Comparison of ENCODE assay signal across 8 cellular contexts in genomic region chr16:23149267-23149992, GRCh38. TPM values are rescaled to one million over a fixed set of nuclear protein-coding genes. Genes with fewer than 3 reads are reported as not detected.
DNase-seq lines count a peak whose midpoint lies in the region; ATAC-seq, FAIRE-seq and TF ChIP-seq lines count a peak whose summit lies in the region.

Gene USP31 (minus strand): TSS chr16:23149452. CDS start chr16:23149270, 182 bp downstream.

- no peak; a peak in 1 of 4 replicates for TF ChIP-seq EP300 in HepG2 (IDR thresholded peaks at IDR 0.05; ENCODE audit: low read depth in 2 of 2, low read length in 2 of 2)
- no peak; the same call in 1 of the 2 replicates for TF ChIP-seq EP300 in HepG2 (CRISPR knock-in tag; IDR thresholded peaks at IDR 0.05; ENCODE audit: borderline replicate concordance)

- peak in 1 of 2 experiments; percentile 62; a peak in 1 of 4 replicates for TF ChIP-seq POLR2A in HepG2 (IDR thresholded peaks at IDR 0.05; ENCODE audit: insufficient read depth in 1 of 2, low read depth in 2 of 2, low read length in 2 of 2)

- peak; percentile 85 to 94 (median 87) for DNase-seq in CD4-positive, CD25-positive, alpha-beta regulatory T cell
- DNase-seq in NCI-H774 (lab: John Stamatoyannopoulos, UW) = peak; percentile 96
- DNase-seq in activated CD4-positive, alpha-beta T cell treated with anti-CD3 and anti-CD28 coated beads, Interleukin-2, amount 50 U/mL, for 48 hours = peak; percentile 89 to 92
- peak; percentile 89 to 97 for DNase-seq in dermis microvascular lymphatic vessel endothelial cell (ENCODE audit: low read depth in 2 of 2)
- peak; percentile 96 for DNase-seq in HepG2 (ENCODE audit: low spot score)
- DNase-seq in stimulated activated CD4-positive, alpha-beta T cell treated with anti-CD3 and anti-CD28 coated beads, Interleukin-2, amount 100 ng/mL, for 4 hours (ENCODE audit: low read depth) = peak; percentile 85

- POLR2A ChIA-PET in HepG2 (lab: Yijun Ruan, JAX) = interaction anchor here (0.7 to 2.3 kb wide), 7 partner anchors 8 to 57 kb away, joined by 3 to 11 read pairs (median 3); no protein-coding TSS in a partner anchor

- H3K36me3 Mint-ChIP-seq in CD4-positive, CD25-positive, alpha-beta regulatory T cell = no peaks in the 10 kb centered on the region

- peaks cover 4% of the 10 kb centered on the region; the same call in 1 of the 2 replicates for H4K20me1 ChIP-seq in HepG2 (ENCODE audit: insufficient read depth, low read length)

- WGBS in HepG2 (ENCODE audit: low lambda C conversion rate) = 4% methylated on average over 14 of the region's 75 CpGs

- peak within 1 kb of the TSS; percentile 96 to 98 (median 97) for H3K4me3 Mint-ChIP-seq in CD4-positive, CD25-positive, alpha-beta regulatory T cell

- H3K9me3 Mint-ChIP-seq in CD4-positive, CD25-positive, alpha-beta regulatory T cell = peaks cover 0 to 2% (median 0%) of the 10 kb centered on the region in 7 donors

- peaks cover 5% of the 10 kb centered on the region for H3K27me3 ChIP-seq in CD4-positive, CD25-positive, alpha-beta regulatory T cell (ENCODE audit: control insufficient read depth, insufficient read depth, low read length)
- H3K27me3 ChIP-seq in HepG2 (ENCODE audit: control insufficient read depth in 1 of 2, insufficient read depth in 2 of 2, low read length in 2 of 2) = peaks cover 0 to 5% of the 10 kb centered on the region in 2 experiments; a peak in 1 of 5 replicates

- peaks cover 10% of the 10 kb centered on the region for H3K4me1 ChIP-seq in CD4-positive, CD25-positive, alpha-beta regulatory T cell (ENCODE audit: control insufficient read depth, insufficient read depth, low read length, poor library complexity, severe bottlenecking)
- H3K4me1 ChIP-seq in HepG2 (ENCODE audit: insufficient read depth, low read length) = peaks cover 61% of the 10 kb centered on the region

- intact Hi-C loops in HepG2 (cut with micrococcal nuclease; ENCODE audit: unreplicated experiment) = no loop called here

- H3K27me3 Mint-ChIP-seq in CD4-positive, CD25-positive, alpha-beta regulatory T cell = peaks cover 3% of the 10 kb centered on the region

- ATAC-seq in CD4-positive, CD25-positive, alpha-beta regulatory T cell (ENCODE audit: low read depth in 2 of 2) = peak; percentile 98
- peak; percentile 92 for ATAC-seq in GM19455 (IDR thresholded peaks at IDR 0.05; ENCODE audit: unreplicated experiment)
- ATAC-seq in HG03575 (IDR thresholded peaks at IDR 0.05; ENCODE audit: extremely low read depth, insufficient number of reproducible peaks, low FRiP score, unreplicated experiment) = peak; percentile 61
- ATAC-seq in HepG2 = peak; percentile 98

- H3K27ac ChIP-seq in CD4-positive, CD25-positive, alpha-beta regulatory T cell (ENCODE audit: insufficient read depth, low read length, poor library complexity, severe bottlenecking) = no peak within 1 kb of the TSS
- H3K27ac ChIP-seq in HepG2 (ENCODE audit: extremely low read length, insufficient read depth, low read length) = peak within 1 kb of the TSS; percentile 74

- H3K9ac ChIP-seq in HepG2 (ENCODE audit: insufficient read depth, low read depth, low read length) = peak within 1 kb of the TSS; percentile 85

- H2AFZ ChIP-seq in HepG2 (ENCODE audit: low read length) = peak within 1 kb of the TSS; percentile 98

- FAIRE-seq in HepG2 (lab: Jason Lieb, UNC) = peak; percentile 64

- H3K4me1 Mint-ChIP-seq in CD4-positive, CD25-positive, alpha-beta regulatory T cell = peaks cover 6 to 24% (median 18%) of the 10 kb centered on the region in 4 donors

- peaks cover 42% of the 10 kb centered on the region for H3K79me2 ChIP-seq in HepG2 (ENCODE audit: insufficient read depth, low read length)

- CTCF ChIA-PET in HepG2 (lab: Yijun Ruan, JAX; ENCODE audit: low intra/inter-chr PET ratio, low total read pairs) = no interaction called here

- H3K4me3 ChIP-seq in CD4-positive, CD25-positive, alpha-beta regulatory T cell (ENCODE audit: low read depth, low read length) = peak within 1 kb of the TSS; percentile 86
- peak within 1 kb of the TSS; percentile 95 to 99 (median 95) for H3K4me3 ChIP-seq in HepG2 (replicated peaks in 1 of 3; ENCODE audit: insufficient read depth in 1 of 3, low read depth in 2 of 3, low read length in 3 of 3)

- no TSS peak for BruUV-seq in HepG2 (replicated peaks; lab: Mats Ljungman, UMichigan)

- peak; percentile 47 for TF ChIP-seq RAD21 in HepG2 (CRISPR knock-in tag; IDR thresholded peaks at IDR 0.05)

- peak within 1 kb of the TSS; percentile 44 to 92 (median 79) for H3K27ac Mint-ChIP-seq in CD4-positive, CD25-positive, alpha-beta regulatory T cell

- H3K4me2 ChIP-seq in HepG2 (ENCODE audit: low read depth, low read length) = peak within 1 kb of the TSS; percentile 97

- peak; percentile 28; the same call in 1 of the 2 replicates for TF ChIP-seq CTCF in HepG2 (CRISPR knock-in tag; IDR thresholded peaks at IDR 0.05)

- H3K9me3 ChIP-seq in CD4-positive, CD25-positive, alpha-beta regulatory T cell (ENCODE audit: control insufficient read depth in 2 of 2, low read length in 2 of 2) = no peaks in the 10 kb centered on the region
- no peaks in the 10 kb centered on the region for H3K9me3 ChIP-seq in HepG2 (ENCODE audit: low read length)

- H3K36me3 ChIP-seq in CD4-positive, CD25-positive, alpha-beta regulatory T cell (ENCODE audit: control insufficient read depth, insufficient read depth, low read length) = no peaks in the 10 kb centered on the region
- H3K36me3 ChIP-seq in HepG2 (replicated peaks in 1 of 2; ENCODE audit: control insufficient read depth in 1 of 2, insufficient read depth in 2 of 2, low read length in 2 of 2) = no peaks in the 10 kb centered on the region; a peak in 1 of 5 replicates

- in situ Hi-C loops in HepG2 (cut with HindIII; ENCODE audit: extremely low pct_ligation_motif_present, low pct_unique_long_range_greater_than_20kb) = loop anchor here (10.0 kb wide), 1 partner anchor 65 kb away; no protein-coding TSS in a partner anchor

TF ChIP-seq in HepG2, 621 proteins besides CTCF, POLR2A, EP300 and RAD21 (continues in another document):
- TF ChIP-seq ZMAT3 (CRISPR knock-in tag; conservative IDR thresholded peaks at IDR 0.05) (peak; percentile 52), ZNF598 (CRISPR knock-in tag; IDR thresholded peaks at IDR 0.05; ENCODE audit: borderline replicate concordance) (peak; percentile 96; the same call in 1 of the 2 replicates), TBP (CRISPR knock-in tag; IDR thresholded peaks at IDR 0.05) (no peak), ZNF576 (CRISPR knock-in tag; IDR thresholded peaks at IDR 0.05) (no peak), SALL1 (CRISPR knock-in tag; IDR thresholded peaks at IDR 0.05) (peak; percentile 96), NFE2L2 (IDR thresholded peaks at IDR 0.05; ENCODE audit: low read length) (no peak), ZNF432 (CRISPR knock-in tag; IDR thresholded peaks at IDR 0.05; ENCODE audit: borderline replicate concordance) (no peak), ZBTB34 (CRISPR knock-in tag; IDR thresholded peaks at IDR 0.05) (no peak), PHF21A (CRISPR knock-in tag; IDR thresholded peaks at IDR 0.05) (peak; percentile 76), SNRNP70 (IDR thresholded peaks at IDR 0.05; ENCODE audit: low read depth, low read length) (no peak), RBAK (CRISPR knock-in tag; IDR thresholded peaks at IDR 0.05) (no peak), SETDB1 (CRISPR knock-in tag; IDR thresholded peaks at IDR 0.05; ENCODE audit: borderline replicate concordance) (no peak)

RNA-seq across cellular contexts. Expression of gene USP31, which starts in this region (rescaled TPM):
- 4.2 TPM for total RNA-seq in CD4-positive, CD25-positive, alpha-beta regulatory T cell
- polyA plus RNA-seq in CD4-positive, CD25-positive, alpha-beta regulatory T cell = under 1 TPM; 0.13 to 0.49 (median 0.28) TPM
- 15.0 and 28.1 TPM in 2 replicates for total RNA-seq in dermis microvascular lymphatic vessel endothelial cell
- 22.5 and 29.1 TPM in 2 replicates for total RNA-seq in HepG2 (2016; rRNA removed; fragmentation: Illumina TruSeq; extraction: Trizol)
- total RNA-seq in HepG2 (2016; cell fraction: cytosol; rRNA removed; fragmentation: Illumina TruSeq; extraction: Trizol; ENCODE audit: low read depth) = 16.8 and 17.4 TPM in 2 replicates
- total RNA-seq in HepG2 (2016; cell fraction: insoluble cytoplasmic fraction; rRNA removed; fragmentation: Illumina TruSeq; extraction: Trizol) = 22.8 and 25.6 TPM in 2 replicates
- 29.3 and 32.3 TPM in 2 replicates for total RNA-seq in HepG2 (2016; cell fraction: membrane; rRNA removed; fragmentation: Illumina TruSeq; extraction: Trizol)
- 37.5 and 40.8 TPM in 2 replicates for total RNA-seq in HepG2 (2016; cell fraction: nucleus; rRNA removed; fragmentation: Illumina TruSeq; extraction: Trizol)
- 22.7 and 23.3 TPM in 2 replicates for polyA plus RNA-seq in HepG2 (2011; rRNA removed)
- polyA plus RNA-seq in HepG2 (2011; cell fraction: cytosol; rRNA removed) = 14.9 and 16.7 TPM in 2 replicates
- 36.6 and 36.8 TPM in 2 replicates for polyA plus RNA-seq in HepG2 (2011; cell fraction: nucleus; rRNA removed)
- 9.0 and 10.0 TPM in 2 replicates for polyA plus RNA-seq in HepG2 (2012)
- polyA plus RNA-seq in HepG2 (2016; cell fraction: cytosol; fragmentation: Illumina TruSeq; extraction: Trizol; ENCODE audit: low read depth) = 12.2 and 13.0 TPM in 2 replicates
- 13.8 and 15.9 TPM in 2 replicates for polyA plus RNA-seq in HepG2 (2016; cell fraction: insoluble cytoplasmic fraction; fragmentation: Illumina TruSeq; extraction: Trizol; ENCODE audit: low read depth)
- 19.9 and 22.8 TPM in 2 replicates for polyA plus RNA-seq in HepG2 (2016; cell fraction: membrane; fragmentation: Illumina TruSeq; extraction: Trizol; ENCODE audit: low read depth)
- 23.2 and 27.3 TPM in 2 replicates for polyA plus RNA-seq in HepG2 (2016; cell fraction: nucleus; fragmentation: Illumina TruSeq; extraction: Trizol; ENCODE audit: insufficient read depth, low read depth)
- polyA minus RNA-seq in HepG2 (2011; rRNA and poly(A)+ RNA removed; ENCODE audit: low replicate concordance) = 30.7 and 80.3 TPM in 2 replicates
- 30.8 and 35.6 TPM in 2 replicates for polyA minus RNA-seq in HepG2 (2011; cell fraction: cytosol; rRNA and poly(A)+ RNA removed)
- polyA minus RNA-seq in HepG2 (2011; cell fraction: nucleus; rRNA and poly(A)+ RNA removed) = 109 and 122 TPM in 2 replicates

Comparison
In these comparisons a context has a peak if more than half of its experiments do, and no peak if none do; other contexts are left out.
1. RNA of gene USP31 (polyA plus RNA-seq): 9.0 to 36.8 TPM in HepG2; 0.13 to 0.49 TPM in CD4-positive, CD25-positive, alpha-beta regulatory T cell; every median in the first group is over 4 times any median in the second.
2. Peak in every context shown above with its lines, with median percentiles within 50 percentile points of each other: ATAC-seq and DNase-seq.